1 cellular context compared by ENCODE assay signal in the genomic region with DNA sequence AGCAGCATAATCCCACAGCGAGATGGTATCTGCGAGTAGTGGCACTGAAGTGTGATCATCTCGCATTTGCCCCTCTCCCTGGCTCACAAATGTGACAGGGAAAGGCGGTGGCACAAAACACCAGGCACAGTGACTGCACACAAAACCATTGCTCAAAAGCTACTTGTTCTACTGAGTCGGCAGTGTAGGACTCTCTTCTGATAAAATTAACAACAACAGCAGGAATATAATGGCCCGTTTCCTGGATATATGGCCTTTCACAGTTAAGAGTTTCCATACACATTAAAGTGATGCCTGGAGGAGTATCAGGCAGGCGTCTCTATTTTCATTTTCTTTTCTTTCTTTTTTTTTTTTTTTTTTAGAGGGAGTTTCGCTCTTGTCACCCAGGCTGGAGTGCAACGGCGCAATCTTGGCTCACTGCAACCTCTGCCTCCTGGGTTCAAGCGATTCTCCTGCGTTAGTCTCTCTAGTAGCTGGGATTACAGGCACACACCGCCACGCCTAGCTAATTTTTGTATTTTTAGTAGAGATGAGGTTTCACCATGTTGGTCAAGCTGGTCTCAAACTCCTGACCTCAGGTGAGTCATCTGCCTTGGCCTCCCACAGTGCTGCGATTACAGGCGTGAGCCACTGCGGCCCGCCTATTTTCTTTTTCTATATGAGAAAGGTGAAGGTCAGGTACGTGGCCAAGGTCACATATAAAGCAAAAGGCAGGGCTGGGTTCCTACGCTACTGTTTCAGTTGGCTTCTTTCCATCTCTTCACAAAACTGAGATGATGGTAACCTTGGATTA.
TF ChIP-seq lines count a peak whose summit lies in the region.

No MANE protein-coding gene starts in this region.

TF ChIP-seq in WTC11, 78 proteins besides CTCF, POLR2A, EP300 and RAD21 (continued from another document):
- TF ChIP-seq, protein P1, sequence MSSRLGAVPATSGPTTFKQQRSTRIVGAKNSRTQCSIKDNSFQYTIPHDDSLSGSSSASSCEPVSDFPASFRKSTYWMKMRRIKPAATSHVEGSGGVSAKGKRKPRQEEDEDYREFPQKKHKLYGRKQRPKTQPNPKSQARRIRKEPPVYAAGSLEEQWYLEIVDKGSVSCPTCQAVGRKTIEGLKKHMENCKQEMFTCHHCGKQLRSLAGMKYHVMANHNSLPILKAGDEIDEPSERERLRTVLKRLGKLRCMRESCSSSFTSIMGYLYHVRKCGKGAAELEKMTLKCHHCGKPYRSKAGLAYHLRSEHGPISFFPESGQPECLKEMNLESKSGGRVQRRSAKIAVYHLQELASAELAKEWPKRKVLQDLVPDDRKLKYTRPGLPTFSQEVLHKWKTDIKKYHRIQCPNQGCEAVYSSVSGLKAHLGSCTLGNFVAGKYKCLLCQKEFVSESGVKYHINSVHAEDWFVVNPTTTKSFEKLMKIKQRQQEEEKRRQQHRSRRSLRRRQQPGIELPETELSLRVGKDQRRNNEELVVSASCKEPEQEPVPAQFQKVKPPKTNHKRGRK (CRISPR knock-in tag; IDR thresholded peaks at IDR 0.05; ENCODE audit: borderline replicate concordance), result no peak
- no peak for TF ChIP-seq ATF1 (CRISPR knock-in tag; IDR thresholded peaks at IDR 0.05)
- no peak for TF ChIP-seq ZNF219 (CRISPR knock-in tag; IDR thresholded peaks at IDR 0.05; ENCODE audit: borderline replicate concordance)
- no peak for TF ChIP-seq ETV6 (CRISPR knock-in tag; IDR thresholded peaks at IDR 0.05)
- no peak for TF ChIP-seq IRF2 (CRISPR knock-in tag; IDR thresholded peaks at IDR 0.05; ENCODE audit: borderline replicate concordance, low read depth)
- TF ChIP-seq FOXP1 (CRISPR knock-in tag; IDR thresholded peaks at IDR 0.05; ENCODE audit: borderline replicate concordance), result no peak
- TF ChIP-seq PRRX2 (CRISPR knock-in tag; IDR thresholded peaks at IDR 0.05), result no peak
TF ChIP-seq in WTC11: peak in this region for 0.
